20 cellular contexts compared by ENCODE assay signal in genomic region chr2:18871430-18871829, GRCh38.
A peak's percentile ranks its signal among the peaks of the same experiment; 100 is the strongest.
DNase-seq lines count a peak whose midpoint lies in the region; ATAC-seq, FAIRE-seq and TF ChIP-seq lines count a peak whose summit lies in the region.
"Had no signal": no experiment of that assay in that cellular context is flagged by ENCODE, and none has a peak within 500 bp of the region (broad histone marks: within the 10 kb centered on the region; RNA-seq: fewer than 3 reads in every experiment).

No MANE protein-coding gene starts in this region.

- H4K20me1 ChIP-seq in GM23338 (replicated peaks; ENCODE audit: insufficient read depth) (no peaks in the 10 kb centered on the region), H1 (replicated peaks in 1 of 2; ENCODE audit: control insufficient read depth in 1 of 2, insufficient read depth in 2 of 2, low read length in 2 of 2) (no peaks in the 10 kb centered on the region)

- no peak overlapping the region for H3K23ac ChIP-seq in H1 (ENCODE audit: insufficient read length)

- no peaks in the 10 kb centered on the region for H3K36me3 ChIP-seq in GM23338 (ENCODE audit: insufficient read depth)
- no peaks in the 10 kb centered on the region for H3K36me3 ChIP-seq in H1 (ENCODE audit: control insufficient read depth in 2 of 4, insufficient read depth in 4 of 4, low read length in 3 of 4)

- DNase-seq in GM23338 (ENCODE audit: low spot score): no peak
- DNase-seq in NCI-H1105 (lab: John Stamatoyannopoulos, UW): peak; percentile 78
- peak; percentile 68 for DNase-seq in NCI-H2196 (lab: John Stamatoyannopoulos, UW; ENCODE audit: unreplicated experiment)
- no peak for DNase-seq in H1 (ENCODE audit: low read depth in 1 of 2, low spot score in 2 of 2)
- no peak for DNase-seq in GM19240 (ENCODE audit: insufficient read length, low spot score)
- no peak for DNase-seq in activated effector memory CD4-positive, alpha-beta T cell treated with anti-CD3 and anti-CD28 coated beads, Interleukin-2, amount 50 U/mL, for 16 hours
- DNase-seq in A172 (ENCODE audit: low spot score): no peak
- DNase-seq: Caco-2; CD4-positive, CD25-positive, alpha-beta regulatory T cell; DMS79; HCEC 1CT; MV-4-11; NCI-H1694 treated with DMSO at 0.1 percent for 48 hours; NCI-H2227 treated with DMSO at 0.1 percent for 48 hours; NCI-H69; OCI-M1; T-helper 2 cell had no signal

- H3K27ac ChIP-seq in GM23338 (ENCODE audit: low read depth) (no peak overlapping the region), H1 (ENCODE audit: low read depth, low read length) (no peak overlapping the region)

- TF ChIP-seq RAD21 in H1 (IDR thresholded peaks at IDR 0.05 in 1 of 2, conservative IDR thresholded peaks at IDR 0.05 in 1 of 2; ENCODE audit: low read depth in 2 of 2, low read length in 2 of 2): no peak

- TF ChIP-seq CTCF in GM23338 (conservative IDR thresholded peaks at IDR 0.05; ENCODE audit: low read depth in 2 of 2): no peak
- TF ChIP-seq CTCF in H1 (IDR thresholded peaks at IDR 0.05; ENCODE audit: control extremely low read depth in 1 of 3, insufficient read depth in 1 of 3, low read depth in 1 of 3, low read length in 3 of 3): no peak

- WGBS in H1 (ENCODE audit: extremely low coverage in 1 of 2, insufficient coverage in 1 of 2, insufficient read length in 1 of 2, insufficient replicate concordance in 2 of 2, low coverage in 1 of 2, low lambda C conversion rate in 2 of 2, missing lambda C conversion rate in 1 of 2), 2 experiments: 86% methylated on average over 2 of the region's 2 CpGs; no CpG with 5 or more reads in 1 of the 2 experiments

- CTCF ChIA-PET in H1 (lab: Charles Lee; ENCODE audit: partially characterized antibody): no interaction called here

- no peaks in the 10 kb centered on the region for H3K27me3 Mint-ChIP-seq in GM23338 (ENCODE audit: insufficient read depth, low read depth, poor library complexity)
- H3K27me3 Mint-ChIP-seq: B cell; CD4-positive, CD25-positive, alpha-beta regulatory T cell had no signal

- 0 out of 4 replicates have a peak, but pooled peaks cover 0 to 7% of the 10 kb centered on the region in 2 experiments for H3K9me3 ChIP-seq in H1 (ENCODE audit: insufficient read depth in 2 of 2, low read depth in 1 of 2, low read length in 1 of 2)

- no peaks in the 10 kb centered on the region; the same call in 2 of the 3 replicates for H3K4me1 Mint-ChIP-seq in GM23338
- H3K4me1 Mint-ChIP-seq: B cell; CD4-positive, CD25-positive, alpha-beta regulatory T cell had no signal

- H3K27ac Mint-ChIP-seq in GM23338: 0 out of 2 replicates have a peak overlapping the region, but pooled peaks have one; percentile 51
- H3K27ac Mint-ChIP-seq: B cell; CD4-positive, CD25-positive, alpha-beta regulatory T cell had no signal

- no peaks in the 10 kb centered on the region for H3K36me3 Mint-ChIP-seq in GM23338 (ENCODE audit: low read depth)
- H3K36me3 Mint-ChIP-seq: CD4-positive, CD25-positive, alpha-beta regulatory T cell had no signal

- no peak overlapping the region for H2BK20ac ChIP-seq in H1 (ENCODE audit: low read length)

- H2BK5ac ChIP-seq in H1 (ENCODE audit: low read depth, low read length): no peak overlapping the region

- H3K27me3 ChIP-seq in GM23338 (ENCODE audit: insufficient read depth) (no peaks in the 10 kb centered on the region), H1 (replicated peaks in 1 of 4; ENCODE audit: control insufficient read depth in 3 of 4, extremely low read depth in 1 of 4, insufficient read depth in 3 of 4, low read length in 3 of 4) (no peaks in the 10 kb centered on the region)

- no peak overlapping the region for H2BK120ac ChIP-seq in H1 (replicated peaks; ENCODE audit: low read depth, low read length)

- no peak for TF ChIP-seq EP300 in H1 (IDR thresholded peaks at IDR 0.05; ENCODE audit: borderline replicate concordance in 1 of 2, low read depth in 2 of 2, low read length in 2 of 2)

- no peak overlapping the region for H2BK15ac ChIP-seq in H1 (ENCODE audit: low read length)

- no peak overlapping the region for H3K18ac ChIP-seq in H1 (ENCODE audit: extremely low read depth, low read length)

- H3K9me2 ChIP-seq in GM23338 (ENCODE audit: insufficient read depth): no peaks in the 10 kb centered on the region; the same call in 1 of the 2 replicates

- no peak overlapping the region for H2BK12ac ChIP-seq in H1 (ENCODE audit: low read depth, low read length)

- FAIRE-seq in H1 (lab: Jason Lieb, UNC): no peak
- FAIRE-seq: HTR-8/SVneo had no signal

- no peak overlapping the region for H3K9ac ChIP-seq in H1 (replicated peaks in 1 of 4; ENCODE audit: extremely low read depth in 1 of 4, low read depth in 3 of 4, low read length in 3 of 4)

- no peak overlapping the region for H4K8ac ChIP-seq in H1 (ENCODE audit: extremely low read depth, insufficient read depth, low read length)

- no peak overlapping the region for H3K4ac ChIP-seq in H1 (replicated peaks; ENCODE audit: insufficient read length, low read depth, low read length)

- no peak overlapping the region for H3K4me3 Mint-ChIP-seq in GM23338
- H3K4me3 Mint-ChIP-seq: B cell had no signal

- no peak for TF ChIP-seq POLR2A in H1 (IDR thresholded peaks at IDR 0.05; ENCODE audit: control extremely low read depth in 1 of 2, low read depth in 2 of 2, low read length in 2 of 2)

- no peak overlapping the region for H3K14ac ChIP-seq in H1 (ENCODE audit: insufficient read length)

- POLR2A ChIA-PET in H1 (lab: Charles Lee; ENCODE audit: partially characterized antibody): no interaction called here

- H3K79me2 ChIP-seq in GM23338 (replicated peaks; ENCODE audit: insufficient read depth): no peaks in the 10 kb centered on the region
- H3K79me2 ChIP-seq in H1 (ENCODE audit: control insufficient read depth in 1 of 2, insufficient read depth in 2 of 2, low read length in 2 of 2): no peaks in the 10 kb centered on the region

- H3K79me1 ChIP-seq in H1 (ENCODE audit: low read depth, low read length): no peaks in the 10 kb centered on the region

- ATAC-seq in GM23338: no peak
- no peak for ATAC-seq in GM18511 (IDR thresholded peaks at IDR 0.05; ENCODE audit: unreplicated experiment)

- H3F3A ChIP-seq in GM23338 (replicated peaks; ENCODE audit: low read depth): no peaks in the 10 kb centered on the region

- H3K9me3 Mint-ChIP-seq in GM23338: peaks cover 9% of the 10 kb centered on the region; the same call in 2 of the 3 replicates

- H3K23me2 ChIP-seq in H1 (ENCODE audit: low read depth, low read length): no peaks in the 10 kb centered on the region

- H3K4me3 ChIP-seq in GM23338 (no peak overlapping the region), H1 (ENCODE audit: extremely low read depth in 1 of 4, insufficient read depth in 2 of 4, low read depth in 3 of 4, low read length in 4 of 4) (no peak overlapping the region)

- H3K4me2 ChIP-seq in GM23338 (no peak overlapping the region), H1 (ENCODE audit: insufficient read depth in 1 of 2, low read depth in 2 of 2, low read length in 2 of 2) (no peak overlapping the region)

- no peak overlapping the region for H3K56ac ChIP-seq in H1 (replicated peaks; ENCODE audit: insufficient read length, low read depth, low read length)

- H3K4me1 ChIP-seq in GM23338 (ENCODE audit: insufficient read depth) (no peaks in the 10 kb centered on the region), H1 (replicated peaks in 1 of 4; ENCODE audit: control insufficient read depth in 3 of 4, insufficient read depth in 4 of 4, low read length in 3 of 4) (no peaks in the 10 kb centered on the region)
- H3K4me1 ChIP-seq: Caco-2 had no signal

- H2AK5ac ChIP-seq in H1 (ENCODE audit: low read depth, low read length): no peak overlapping the region

- H4K5ac ChIP-seq in H1 (ENCODE audit: insufficient read length, low read depth, low read length): no peak overlapping the region

- H2AFZ ChIP-seq in GM23338: 0 out of 2 replicates have a peak overlapping the region, but pooled peaks have one; percentile 38
- H2AFZ ChIP-seq in H1 (ENCODE audit: low read length): 0 out of 2 replicates have a peak overlapping the region, but pooled peaks have one; percentile 1

- no peak overlapping the region for H4K91ac ChIP-seq in H1 (replicated peaks; ENCODE audit: insufficient read length, low read length)

TF ChIP-seq in GM23338, 12 proteins besides CTCF, POLR2A, EP300 and RAD21 (continues in another document):
- no peak for TF ChIP-seq CREB1 (CRISPR knock-in tag; IDR thresholded peaks at IDR 0.05; ENCODE audit: low read depth)

TF ChIP-seq in H1, 55 proteins besides CTCF, POLR2A, EP300 and RAD21 (continues in another document):
- no peak for TF ChIP-seq CTBP2 (IDR thresholded peaks at IDR 0.05; ENCODE audit: borderline replicate concordance, insufficient read depth, insufficient read length, low read length)
- TF ChIP-seq POLR2AphosphoS5 (IDR thresholded peaks at IDR 0.05; ENCODE audit: low read depth, low read length): no peak
- no peak for TF ChIP-seq GABPA (IDR thresholded peaks at IDR 0.05; ENCODE audit: borderline replicate concordance, insufficient read depth, low read length)
- no peak for TF ChIP-seq CREB1 (IDR thresholded peaks at IDR 0.05)
- TF ChIP-seq RBBP5 (IDR thresholded peaks at IDR 0.05; ENCODE audit: borderline replicate concordance, low read depth, low read length): no peak
- no peak for TF ChIP-seq EZH2 (IDR thresholded peaks at IDR 0.05; ENCODE audit: low read depth, low read length, severe bottlenecking)
- TF ChIP-seq TAF1 (IDR thresholded peaks at IDR 0.05; ENCODE audit: low read depth, low read length): no peak
- TF ChIP-seq ASH2L (IDR thresholded peaks at IDR 0.05; ENCODE audit: low read length): no peak
- TF ChIP-seq SIRT6 (IDR thresholded peaks at IDR 0.05; ENCODE audit: low read length): no peak
- no peak for TF ChIP-seq KDM1A (IDR thresholded peaks at IDR 0.05; ENCODE audit: borderline replicate concordance, low read length)
- TF ChIP-seq ZNF274 (IDR thresholded peaks at IDR 0.05; ENCODE audit: borderline replicate concordance, extremely low read depth, low read length): no peak
- no peak for TF ChIP-seq POU5F1 (IDR thresholded peaks at IDR 0.05; ENCODE audit: low read depth, low read length)

Comparison
In these comparisons a context has a peak if more than half of its experiments do, and no peak if none do; other contexts are left out.
1. DNase-seq: peak in NCI-H1105 (single experiment) and NCI-H2196 (single experiment); none in GM23338 (single experiment), H1 (0 of 2), GM19240 (single experiment), activated effector memory CD4-positive, alpha-beta T cell treated with anti-CD3 and anti-CD28 coated beads, Interleukin-2, amount 50 U/mL, for 16 hours (single experiment) and A172 (single experiment).